ENCODE assay signal across 4 cellular contexts in genomic region chr7:57005974-57006373, GRCh38.
DNase-seq lines count a peak whose midpoint lies in the region; ATAC-seq, FAIRE-seq and TF ChIP-seq lines count a peak whose summit lies in the region.
"Not testable (repeated sequence)": the region's sequence is repeated elsewhere in the genome, so short reads cannot be mapped to it uniquely, and the experiment has no call there.

No MANE protein-coding gene starts in this region.

- not testable (repeated sequence) for TF ChIP-seq CTCF in NB4 (IDR thresholded peaks at IDR 0.05; ENCODE audit: low read depth, low read length); bronchial epithelial cell (IDR thresholded peaks at IDR 0.05; ENCODE audit: insufficient read depth, low read length, severe bottlenecking); HepG2 (CRISPR knock-in tag; IDR thresholded peaks at IDR 0.05)

- H4K20me1 ChIP-seq in HepG2 (ENCODE audit: insufficient read depth, low read length), result not testable (repeated sequence)

- not testable (repeated sequence) for H3K4me2 ChIP-seq in HepG2 (ENCODE audit: low read depth, low read length)

- not testable (repeated sequence) for TF ChIP-seq RAD21 in HepG2 (CRISPR knock-in tag; IDR thresholded peaks at IDR 0.05)

- H3K27me3 ChIP-seq in bronchial epithelial cell (ENCODE audit: control insufficient read depth, insufficient read depth, low read length); HepG2 (ENCODE audit: control insufficient read depth in 1 of 2, insufficient read depth in 2 of 2, low read length in 2 of 2): not testable (repeated sequence)

- H3K36me3 ChIP-seq in bronchial epithelial cell (ENCODE audit: control insufficient read depth, insufficient read depth, low read length); HepG2 (replicated peaks in 1 of 2; ENCODE audit: control insufficient read depth in 1 of 2, insufficient read depth in 2 of 2, low read length in 2 of 2): not testable (repeated sequence)

- CTCF ChIA-PET in HepG2 (lab: Yijun Ruan, JAX; ENCODE audit: low intra/inter-chr PET ratio, low total read pairs), result not testable (repeated sequence)

- FAIRE-seq in bronchial epithelial cell (lab: Jason Lieb, UNC) (peak; percentile 97), urothelium cell line (lab: Jason Lieb, UNC) (peak; percentile 95)
- FAIRE-seq in HepG2 (lab: Jason Lieb, UNC), result not testable (repeated sequence)

- H3K9ac ChIP-seq in HepG2 (ENCODE audit: insufficient read depth, low read depth, low read length), result not testable (repeated sequence)

- 88% methylated on average over 3 of the region's 14 CpGs for WGBS in HepG2 (ENCODE audit: low lambda C conversion rate)

- H2AFZ ChIP-seq in HepG2 (ENCODE audit: low read length), result not testable (repeated sequence)

- not testable (repeated sequence) for TF ChIP-seq EP300 in HepG2 (IDR thresholded peaks at IDR 0.05; ENCODE audit: low read depth in 2 of 2, low read length in 2 of 2); HepG2 (CRISPR knock-in tag; IDR thresholded peaks at IDR 0.05; ENCODE audit: borderline replicate concordance)

- not testable (repeated sequence) for H3K27ac ChIP-seq in HepG2 (ENCODE audit: extremely low read length, insufficient read depth, low read length)

- not testable (repeated sequence) for TF ChIP-seq POLR2A in NB4 (IDR thresholded peaks at IDR 0.05; ENCODE audit: extremely low read depth, insufficient read length); HepG2 (IDR thresholded peaks at IDR 0.05; ENCODE audit: insufficient read depth in 1 of 2, low read depth in 2 of 2, low read length in 2 of 2)

- DNase-seq in NB4 (ENCODE audit: low read depth), result peak; percentile 2
- DNase-seq in bronchial epithelial cell (ENCODE audit: low read depth); HepG2 (ENCODE audit: low spot score); urothelium cell line (ENCODE audit: low spot score): not testable (repeated sequence)

- in situ Hi-C loops in HepG2 (cut with HindIII; ENCODE audit: extremely low pct_ligation_motif_present, low pct_unique_long_range_greater_than_20kb), result not testable (repeated sequence)

- H3K79me2 ChIP-seq in HepG2 (ENCODE audit: insufficient read depth, low read length), result not testable (repeated sequence)

- not testable (repeated sequence) for H3K4me3 ChIP-seq in NB4 (ENCODE audit: low read depth, low read length); bronchial epithelial cell (ENCODE audit: low read depth, low read length); HepG2 (replicated peaks in 1 of 3; ENCODE audit: insufficient read depth in 1 of 3, low read depth in 2 of 3, low read length in 3 of 3)

- ATAC-seq in HepG2, result not testable (repeated sequence)

- intact Hi-C loops in HepG2 (cut with micrococcal nuclease; ENCODE audit: unreplicated experiment), result not testable (repeated sequence)

- POLR2A ChIA-PET in HepG2 (lab: Yijun Ruan, JAX), result not testable (repeated sequence)

- not testable (repeated sequence) for H3K4me1 ChIP-seq in HepG2 (ENCODE audit: insufficient read depth, low read length)

- BruUV-seq in HepG2 (replicated peaks; lab: Mats Ljungman, UMichigan), result not testable (repeated sequence)

- H3K9me3 ChIP-seq in HepG2 (ENCODE audit: low read length), result not testable (repeated sequence)

TF ChIP-seq in HepG2, 621 proteins besides CTCF, POLR2A, EP300 and RAD21:
- peak; percentile 93 for TF ChIP-seq MNT (IDR thresholded peaks at IDR 0.05)
